18 cellular contexts compared by ENCODE assay signal in the genomic region with DNA sequence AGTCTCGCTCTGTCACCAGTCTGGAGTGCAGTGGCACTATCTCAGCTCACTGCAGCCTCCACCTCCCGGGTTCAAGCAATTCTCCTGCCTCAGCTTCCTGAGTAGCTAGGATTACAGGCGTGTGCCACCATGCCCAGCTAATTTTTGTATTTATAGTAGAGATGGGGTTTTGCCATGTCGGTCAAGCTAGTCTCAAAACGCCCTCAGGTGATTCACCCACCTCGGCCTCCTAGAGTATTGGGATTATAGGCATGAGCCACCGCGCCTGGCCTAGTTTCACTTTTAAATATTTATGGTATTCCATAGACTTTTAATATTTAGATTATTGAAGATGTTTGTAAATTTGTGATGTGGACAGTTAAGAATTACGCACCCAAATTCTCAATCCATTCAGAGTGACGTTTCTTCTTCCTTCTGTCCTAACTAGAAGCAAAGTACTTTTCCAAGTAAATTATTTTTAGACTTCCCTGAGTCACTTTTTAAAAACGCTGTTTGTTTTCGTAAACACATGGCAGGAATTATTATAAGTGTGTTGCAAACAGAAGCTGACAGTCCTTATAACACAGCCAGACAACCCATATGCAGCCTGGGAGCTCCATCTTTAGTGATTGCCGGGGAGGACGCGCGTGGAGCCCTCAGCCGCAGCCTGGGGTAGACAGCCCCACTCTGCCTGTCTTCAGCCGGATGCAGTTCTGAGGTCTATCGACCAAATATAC.
"Had no signal": no experiment of that assay in that cellular context is flagged by ENCODE, and none has a peak within 500 bp of the region (broad histone marks: within the 10 kb centered on the region; RNA-seq: fewer than 3 reads in every experiment).

No MANE protein-coding gene starts in this region.

- H3K4me1 Mint-ChIP-seq: activated naive CD4-positive, alpha-beta T cell treated with anti-CD3 and anti-CD28 coated beads, Interleukin-2, amount 50 U/mL, for 24 hours; immature natural killer cell had no signal

- H3K4me3 Mint-ChIP-seq: activated naive CD4-positive, alpha-beta T cell treated with anti-CD3 and anti-CD28 coated beads, Interleukin-2, amount 50 U/mL, for 24 hours; activated T-cell treated with anti-CD3 and anti-CD28 coated beads, Interleukin-2, amount 50 U/mL, for 24 hours; immature natural killer cell; natural killer cell treated with Interleukin-12 subunit alpha and Interleukin-12 subunit beta and Interleukin-15 and Interleukin-18, amount 100 ng/mL, for 72 hours; stimulated activated naive CD8-positive, alpha-beta T cell treated with anti-CD3 and anti-CD28 coated beads, Interleukin-15, Interleukin-2, amounts not matched to agents 100 ng/mL and 50 ng/mL, for 24 hours had no signal

- H3K9me3 ChIP-seq: body of pancreas, thoracic aorta had no signal

- H3K4me1 ChIP-seq: body of pancreas had no signal

- H3K27ac ChIP-seq: body of pancreas, coronary artery, thoracic aorta had no signal

- H3K9me3 Mint-ChIP-seq: activated naive CD4-positive, alpha-beta T cell treated with anti-CD3 and anti-CD28 coated beads, Interleukin-2, amount 50 U/mL, for 24 hours; activated T-cell treated with anti-CD3 and anti-CD28 coated beads, Interleukin-2, amount 50 U/mL, for 24 hours; immature natural killer cell; natural killer cell treated with Interleukin-12 subunit alpha and Interleukin-12 subunit beta and Interleukin-15 and Interleukin-18, amount 100 ng/mL, for 72 hours; stimulated activated naive CD8-positive, alpha-beta T cell treated with anti-CD3 and anti-CD28 coated beads, Interleukin-15, Interleukin-2, amounts not matched to agents 100 ng/mL and 50 ng/mL, for 24 hours had no signal

- DNase-seq: activated effector memory CD4-positive, alpha-beta T cell treated with Interleukin-2 at 50 U/mL for 16 hours; activated T-cell treated with anti-CD3 and anti-CD28 coated beads, Interleukin-2, amount 50 U/mL, for 24 hours; amniotic stem cell; body of pancreas; central memory CD4-positive, alpha-beta T cell; effector CD8-positive, alpha-beta T cell; glutamatergic neuron; immature natural killer cell; left cardiac atrium; mammary epithelial cell; occipital lobe; stimulated activated CD4-positive, alpha-beta T cell treated with anti-CD3 and anti-CD28 coated beads, Interleukin-4, amount 100 ng/mL, for 24 hours had no signal

- ATAC-seq: body of pancreas; left cardiac atrium; natural killer cell treated with Interleukin-12 subunit alpha and Interleukin-12 subunit beta and Interleukin-15 and Interleukin-18, amount 100 ng/mL, for 72 hours had no signal

- H3K4me3 ChIP-seq: body of pancreas, coronary artery, thoracic aorta had no signal

- H3K27ac Mint-ChIP-seq: activated naive CD4-positive, alpha-beta T cell treated with anti-CD3 and anti-CD28 coated beads, Interleukin-2, amount 50 U/mL, for 24 hours; activated T-cell treated with anti-CD3 and anti-CD28 coated beads, Interleukin-2, amount 50 U/mL, for 24 hours; immature natural killer cell; natural killer cell treated with Interleukin-12 subunit alpha and Interleukin-12 subunit beta and Interleukin-15 and Interleukin-18, amount 100 ng/mL, for 72 hours; stimulated activated naive CD8-positive, alpha-beta T cell treated with anti-CD3 and anti-CD28 coated beads, Interleukin-15, Interleukin-2, amounts not matched to agents 100 ng/mL and 50 ng/mL, for 24 hours had no signal

- FAIRE-seq: TTC549 had no signal

- H3K27me3 Mint-ChIP-seq: activated naive CD4-positive, alpha-beta T cell treated with anti-CD3 and anti-CD28 coated beads, Interleukin-2, amount 50 U/mL, for 24 hours; activated T-cell treated with anti-CD3 and anti-CD28 coated beads, Interleukin-2, amount 50 U/mL, for 24 hours; natural killer cell treated with Interleukin-12 subunit alpha and Interleukin-12 subunit beta and Interleukin-15 and Interleukin-18, amount 100 ng/mL, for 72 hours; stimulated activated naive CD8-positive, alpha-beta T cell treated with anti-CD3 and anti-CD28 coated beads, Interleukin-15, Interleukin-2, amounts not matched to agents 100 ng/mL and 50 ng/mL, for 24 hours had no signal

- H3K27me3 ChIP-seq: body of pancreas had no signal
